In genomic region chr3:128310286-128311058, GRCh38 we compare ENCODE assay signal across 22 cellular contexts.
DNase-seq lines count a peak whose midpoint lies in the region; ATAC-seq, FAIRE-seq and TF ChIP-seq lines count a peak whose summit lies in the region.
"Had no signal": no experiment of that assay in that cellular context is flagged by ENCODE, and none has a peak within 500 bp of the region (broad histone marks: within the 10 kb centered on the region; RNA-seq: fewer than 3 reads in every experiment).

No MANE protein-coding gene starts in this region.

- H4K20me1 ChIP-seq in hepatocyte (ENCODE audit: insufficient read depth, poor library complexity, severe bottlenecking), result no peaks in the 10 kb centered on the region

- H3K27ac ChIP-seq in cardiac muscle cell (peak overlapping the region; percentile 52), lung (ENCODE audit: low read depth in 1 of 2, low read length in 1 of 2) (no peak overlapping the region), hepatocyte (no peak overlapping the region)
- H3K27ac ChIP-seq: ascending aorta, prostate gland had no signal

- DNase-seq in cardiac muscle cell (ENCODE audit: low read depth in 1 of 2, low spot score in 1 of 2), result peak in 1 of 2 donors; percentile 47
- no peak for DNase-seq in cardiac septum (ENCODE audit: low spot score)
- DNase-seq in bronchial epithelial cell (ENCODE audit: low read depth), result no peak
- DNase-seq in lung (ENCODE audit: low spot score), result peak; percentile 22
- DNase-seq in HuH-7 (ENCODE audit: low spot score), result no peak
- DNase-seq in COLO829 (ENCODE audit: low spot score), result no peak
- no peak for DNase-seq in hepatocyte (ENCODE audit: low spot score)
- DNase-seq in iPS-NIHi11 (ENCODE audit: low spot score), result no peak
- DNase-seq: ACHN; activated CD4-positive, alpha-beta T cell treated with anti-CD3 and anti-CD28 coated beads for 36 hours; effector CD8-positive, alpha-beta T cell; foreskin fibroblast; immature natural killer cell; KBM-7; MM.1S; NCI-H1436 treated with DMSO at 0.1 percent for 48 hours; NCI-H2171; NCI-H524 had no signal

- H2AFZ ChIP-seq in hepatocyte, result no peak overlapping the region

- no peaks in the 10 kb centered on the region for H3K79me2 ChIP-seq in hepatocyte

- ATAC-seq in lung (ENCODE audit: insufficient read depth, low FRiP score), result no peak
- ATAC-seq: activated CD4-positive, alpha-beta T cell treated with anti-CD3 and anti-CD28 coated beads for 36 hours had no signal

- peak; percentile 58 for FAIRE-seq in bronchial epithelial cell (lab: Jason Lieb, UNC)
- FAIRE-seq: GM12892, H54 had no signal

- intact Hi-C loops in cardiac septum (cut with DNase I), result loop anchor here (5.0 kb wide), 1 partner anchor 57 kb away; no protein-coding TSS in a partner anchor

- H3K4me1 ChIP-seq in cardiac muscle cell (ENCODE audit: low read depth) (peaks cover 31% of the 10 kb centered on the region), lung (ENCODE audit: control insufficient read depth in 2 of 2, insufficient read depth in 2 of 2, low read length in 2 of 2) (peaks cover 0 to 6% of the 10 kb centered on the region in 2 donors), hepatocyte (ENCODE audit: insufficient read depth) (no peaks in the 10 kb centered on the region)
- H3K4me1 ChIP-seq: ascending aorta, prostate gland had no signal

- no peaks in the 10 kb centered on the region for H3K27me3 ChIP-seq in cardiac muscle cell
- H3K27me3 ChIP-seq in bronchial epithelial cell (ENCODE audit: control insufficient read depth, insufficient read depth, low read length), result no peaks in the 10 kb centered on the region
- no peaks in the 10 kb centered on the region for H3K27me3 ChIP-seq in lung (ENCODE audit: control insufficient read depth, insufficient read depth)
- no peaks in the 10 kb centered on the region for H3K27me3 ChIP-seq in hepatocyte
- H3K27me3 ChIP-seq: ascending aorta had no signal

- no peaks in the 10 kb centered on the region for H3K9me2 ChIP-seq in hepatocyte (replicated peaks; ENCODE audit: insufficient read depth)

- no peak overlapping the region for H3K4me3 ChIP-seq in cardiac muscle cell
- no peak overlapping the region for H3K4me3 ChIP-seq in bronchial epithelial cell (ENCODE audit: low read depth, low read length)
- no peak overlapping the region for H3K4me3 ChIP-seq in lung
- no peak overlapping the region for H3K4me3 ChIP-seq in hepatocyte
- H3K4me3 ChIP-seq: ascending aorta, prostate gland had no signal

- H3K36me3 ChIP-seq in cardiac muscle cell (no peaks in the 10 kb centered on the region), bronchial epithelial cell (ENCODE audit: control insufficient read depth, insufficient read depth, low read length) (no peaks in the 10 kb centered on the region), lung (ENCODE audit: control insufficient read depth in 2 of 2, insufficient read depth in 2 of 2, low read length in 2 of 2) (no peaks in the 10 kb centered on the region), hepatocyte (replicated peaks; ENCODE audit: insufficient read depth, low read depth) (no peaks in the 10 kb centered on the region)
- H3K36me3 ChIP-seq: ascending aorta, prostate gland had no signal

- WGBS in lung, 2 donors, result 69 to 84% methylated on average over 4 of the region's 4 CpGs
- WGBS in hepatocyte (ENCODE audit: low lambda C conversion rate, missing lambda C conversion rate), result 86% methylated on average over 4 of the region's 4 CpGs

- no peaks in the 10 kb centered on the region for H3K9me3 ChIP-seq in cardiac muscle cell (ENCODE audit: low read depth)
- peaks cover 0 to 2% of the 10 kb centered on the region in 2 donors for H3K9me3 ChIP-seq in lung (ENCODE audit: control insufficient read depth in 2 of 2, insufficient read depth in 1 of 2, low read length in 1 of 2)
- H3K9me3 ChIP-seq in hepatocyte (ENCODE audit: low read depth), result no peaks in the 10 kb centered on the region
- H3K9me3 ChIP-seq: ascending aorta, prostate gland had no signal

- H3K4me2 ChIP-seq in hepatocyte, result no peak overlapping the region

- TF ChIP-seq CTCF in cardiac muscle cell (IDR thresholded peaks at IDR 0.05; ENCODE audit: low read depth, low read length) (no peak), bronchial epithelial cell (IDR thresholded peaks at IDR 0.05; ENCODE audit: insufficient read depth, low read length, severe bottlenecking) (no peak), lung (IDR thresholded peaks at IDR 0.05; ENCODE audit: control extremely low read depth, extremely low read depth) (no peak), hepatocyte (IDR thresholded peaks at IDR 0.05; ENCODE audit: poor library complexity) (no peak)
